ENCODE assay signal across 26 cellular contexts in genomic region chr20:53768329-53768728, GRCh38.
A peak's percentile ranks its signal among the peaks of the same experiment; 100 is the strongest.
DNase-seq lines count a peak whose midpoint lies in the region; ATAC-seq and TF ChIP-seq lines count a peak whose summit lies in the region.
"Had no signal": no experiment of that assay in that cellular context is flagged by ENCODE, and none has a peak within 500 bp of the region (broad histone marks: within the 10 kb centered on the region; RNA-seq: fewer than 3 reads in every experiment).

No MANE protein-coding gene starts in this region.

- no peak for ATAC-seq in GM21367 (IDR thresholded peaks at IDR 0.05; ENCODE audit: unreplicated experiment)
- ATAC-seq: pancreas, T-cell had no signal

- no peaks in the 10 kb centered on the region for H3K36me3 Mint-ChIP-seq in neural progenitor cell
- H3K36me3 Mint-ChIP-seq: activated CD4-positive, alpha-beta memory T cell treated with anti-CD3 and anti-CD28 coated beads for 36 hours; activated naive CD8-positive, alpha-beta T cell treated with anti-CD3 and anti-CD28 coated beads, Interleukin-2, amount 10 ng/mL, durations not matched to agents 7 days and 5 days; CD14-positive monocyte; natural killer cell treated with Interleukin-12 subunit alpha and Interleukin-12 subunit beta and Interleukin-15 and Interleukin-18, amount 100 ng/mL, for 72 hours; T-cell had no signal

- no peaks in the 10 kb centered on the region for H3K36me3 ChIP-seq in GM23248 (ENCODE audit: low read depth)
- H3K36me3 ChIP-seq in HUES6 (ENCODE audit: control insufficient read depth, insufficient read depth, low read length) = no peaks in the 10 kb centered on the region
- no peaks in the 10 kb centered on the region for H3K36me3 ChIP-seq in neural progenitor cell
- H3K36me3 ChIP-seq: pancreas, right atrium auricular region, SJCRH30, thyroid gland had no signal

- no peaks in the 10 kb centered on the region for H3K9me2 ChIP-seq in GM23248 (ENCODE audit: insufficient read depth)

- H3K27me3 ChIP-seq in GM23248 (replicated peaks; ENCODE audit: insufficient read depth) = no peaks in the 10 kb centered on the region
- H3K27me3 ChIP-seq in HUES6 (ENCODE audit: control insufficient read depth, insufficient read depth, low read length) = no peaks in the 10 kb centered on the region
- peaks cover 7% of the 10 kb centered on the region for H3K27me3 ChIP-seq in neural progenitor cell
- H3K27me3 ChIP-seq: pancreas, right atrium auricular region, SJCRH30, thyroid gland had no signal

- H2AFZ ChIP-seq in GM23248 (0 out of 2 replicates have a peak overlapping the region, but pooled peaks have one; percentile 41), neural progenitor cell (replicated peaks) (no peak overlapping the region)

- H3K4me1 Mint-ChIP-seq in neural progenitor cell = peaks cover 39% of the 10 kb centered on the region

- WGBS in GM23248 (ENCODE audit: low coverage in 1 of 2, low lambda C conversion rate in 2 of 2, missing lambda C conversion rate in 2 of 2), 2 experiments = 67 to 80% methylated on average over 4 of the region's 4 CpGs

- in situ Hi-C loops in GM23248 (cut with MboI) = loop anchor here (25.0 kb wide), 1 partner anchor 144 kb away; no protein-coding TSS in a partner anchor

- H4K20me1 ChIP-seq in GM23248 (ENCODE audit: insufficient read depth) (no peaks in the 10 kb centered on the region), neural progenitor cell (ENCODE audit: low read depth) (no peaks in the 10 kb centered on the region)

- no peaks in the 10 kb centered on the region for H3K79me2 ChIP-seq in GM23248 (ENCODE audit: insufficient read depth)
- no peaks in the 10 kb centered on the region for H3K79me2 ChIP-seq in neural progenitor cell (ENCODE audit: low read depth)

- no peak overlapping the region for H3K4me3 Mint-ChIP-seq in neural progenitor cell
- H3K4me3 Mint-ChIP-seq: activated CD4-positive, alpha-beta memory T cell treated with anti-CD3 and anti-CD28 coated beads for 36 hours; CD14-positive monocyte; central memory CD8-positive, alpha-beta T cell; natural killer cell treated with Interleukin-12 subunit alpha and Interleukin-12 subunit beta and Interleukin-15 and Interleukin-18, amount 100 ng/mL, for 72 hours; T-cell had no signal

- DNase-seq in GM23248 (no peak), cerebellar cortex (ENCODE audit: low spot score) (peak; percentile 68), neural progenitor cell (ENCODE audit: low spot score) (peak; percentile 70), SHP77 (lab: John Stamatoyannopoulos, UW) (no peak), anterior cingulate cortex (lab: John Stamatoyannopoulos, UW) (no peak), occipital lobe (lab: John Stamatoyannopoulos, UW) (no peak)
- DNase-seq: activated CD4-positive, alpha-beta memory T cell treated with anti-CD3 and anti-CD28 coated beads for 36 hours; activated CD8-positive, alpha-beta memory T cell treated with anti-CD3 and anti-CD28 coated beads, Interleukin-2, amount 50 U/mL, for 48 hours; activated naive CD8-positive, alpha-beta T cell treated with anti-CD3 and anti-CD28 coated beads, Interleukin-2, amount 10 ng/mL, durations not matched to agents 7 days and 5 days; dorsolateral prefrontal cortex; NCI-H1092; NCI-H2029; NCI-H446 treated with DMSO at 0.1 percent for 48 hours; pancreas; stimulated activated CD4-positive, alpha-beta T cell treated with anti-CD3 and anti-CD28 coated beads, Interleukin-4, amount 100 ng/mL, for 1 hour; stimulated activated naive CD4-positive, alpha-beta T cell; T-cell; thyroid gland had no signal

- H3K4me2 ChIP-seq in GM23248 (ENCODE audit: unreplicated experiment) (no peak overlapping the region), neural progenitor cell (peak overlapping the region; percentile 37)

- H3F3A ChIP-seq in GM23248 (ENCODE audit: insufficient read depth) (peaks cover 11% of the 10 kb centered on the region), neural progenitor cell (ENCODE audit: low read depth) (peaks cover 21% of the 10 kb centered on the region)

- peaks cover 18% of the 10 kb centered on the region for H3K4me1 ChIP-seq in GM23248 (ENCODE audit: insufficient read depth)
- H3K4me1 ChIP-seq in HUES6 (ENCODE audit: control insufficient read depth, insufficient read depth, low read length) = peaks cover 38% of the 10 kb centered on the region
- H3K4me1 ChIP-seq in neural progenitor cell = peaks cover 30% of the 10 kb centered on the region

- no peak for TF ChIP-seq CTCF in neural progenitor cell (IDR thresholded peaks at IDR 0.05)

- H3K9me3 Mint-ChIP-seq in neural progenitor cell = peaks cover 4% of the 10 kb centered on the region
- H3K9me3 Mint-ChIP-seq: activated CD4-positive, alpha-beta memory T cell treated with anti-CD3 and anti-CD28 coated beads for 36 hours; activated naive CD8-positive, alpha-beta T cell treated with anti-CD3 and anti-CD28 coated beads, Interleukin-2, amount 10 ng/mL, durations not matched to agents 7 days and 5 days; activated T-helper 2 cell treated with anti-CD3 and anti-CD28 coated beads, Interferon-gamma antibody, Interleukin-2, Interleukin-4, amounts not matched to agents 10 μg/mL and 5 μg/mL and 100 μg/mL, durations not matched to agents 14 hours and 24 hours and 36 hours; CD14-positive monocyte; central memory CD8-positive, alpha-beta T cell; natural killer cell treated with Interleukin-12 subunit alpha and Interleukin-12 subunit beta and Interleukin-15 and Interleukin-18, amount 100 ng/mL, for 72 hours; T-cell had no signal

- peaks cover 10% of the 10 kb centered on the region for H3K27me3 Mint-ChIP-seq in neural progenitor cell (ENCODE audit: insufficient read depth, low read depth)
- H3K27me3 Mint-ChIP-seq: activated CD4-positive, alpha-beta memory T cell treated with anti-CD3 and anti-CD28 coated beads for 36 hours; activated naive CD8-positive, alpha-beta T cell treated with anti-CD3 and anti-CD28 coated beads, Interleukin-2, amount 10 ng/mL, durations not matched to agents 7 days and 5 days; central memory CD8-positive, alpha-beta T cell; natural killer cell treated with Interleukin-12 subunit alpha and Interleukin-12 subunit beta and Interleukin-15 and Interleukin-18, amount 100 ng/mL, for 72 hours; T-cell had no signal

- peak overlapping the region; percentile 19 for H3K27ac Mint-ChIP-seq in neural progenitor cell
- H3K27ac Mint-ChIP-seq: activated CD4-positive, alpha-beta memory T cell treated with anti-CD3 and anti-CD28 coated beads for 36 hours; activated T-helper 2 cell treated with anti-CD3 and anti-CD28 coated beads, Interferon-gamma antibody, Interleukin-2, Interleukin-4, amounts not matched to agents 10 μg/mL and 5 μg/mL and 100 μg/mL, durations not matched to agents 14 hours and 24 hours and 36 hours; T-cell had no signal

- H3K4me3 ChIP-seq in GM23248 (no peak overlapping the region), HUES6 (ENCODE audit: low read depth, low read length) (0 out of 2 replicates have a peak overlapping the region, but pooled peaks have one; percentile 17), neural progenitor cell (no peak overlapping the region)
- H3K4me3 ChIP-seq: dorsolateral prefrontal cortex, pancreas, right atrium auricular region, SJCRH30, thyroid gland had no signal

- H3K27ac ChIP-seq in GM23248 (no peak overlapping the region), HUES6 (ENCODE audit: low read depth, low read length) (no peak overlapping the region; the same call in 1 of the 2 replicates), neural progenitor cell (no peak overlapping the region)
- H3K27ac ChIP-seq: dorsolateral prefrontal cortex, right atrium auricular region, SJCRH30, thyroid gland had no signal

- H3K9ac ChIP-seq in GM23248 = no peak overlapping the region
- no peak overlapping the region for H3K9ac ChIP-seq in HUES6 (ENCODE audit: low read length)
- H3K9ac ChIP-seq in neural progenitor cell = no peak overlapping the region

- H3K9me3 ChIP-seq in GM23248 (ENCODE audit: low read depth) (no peaks in the 10 kb centered on the region), HUES6 (ENCODE audit: control insufficient read depth, insufficient read depth, low read depth, low read length) (no peaks in the 10 kb centered on the region), neural progenitor cell (ENCODE audit: low read depth) (no peaks in the 10 kb centered on the region)
- H3K9me3 ChIP-seq: pancreas, right atrium auricular region, SJCRH30, thyroid gland had no signal

Comparison
In these comparisons a context has a peak if more than half of its experiments do, and no peak if none do; other contexts are left out.
1. DNase-seq: peak in cerebellar cortex (single experiment) and neural progenitor cell (single experiment); none in GM23248 (single experiment), SHP77 (0 of 2), anterior cingulate cortex (0 of 58) and occipital lobe (single experiment).